In genomic region chr3:155078959-155079794, GRCh38 we compare ENCODE assay signal across 9 cellular contexts. TPM values are rescaled to one million over a fixed set of nuclear protein-coding genes. Genes with fewer than 3 reads are reported as not detected.
DNase-seq lines count a peak whose midpoint lies in the region; ATAC-seq and TF ChIP-seq lines count a peak whose summit lies in the region.
"Had no signal": no experiment of that assay in that cellular context is flagged by ENCODE, and none has a peak within 500 bp of the region (broad histone marks: within the 10 kb centered on the region; RNA-seq: fewer than 3 reads in every experiment).

No MANE protein-coding gene starts in this region.

- H3F3A ChIP-seq in MM.1S (ENCODE audit: insufficient read depth, low read length) = no peaks in the 10 kb centered on the region

- no peaks in the 10 kb centered on the region for H3K27me3 ChIP-seq in BJ (ENCODE audit: control insufficient read depth, insufficient read depth, low read length)
- H3K27me3 ChIP-seq in MM.1S (replicated peaks; ENCODE audit: insufficient read depth, low read length) = no peaks in the 10 kb centered on the region; the same call in 1 of the 2 replicates

- H3K9me2 ChIP-seq in MM.1S (replicated peaks; ENCODE audit: insufficient read depth, low read length) = no peaks in the 10 kb centered on the region

- peak overlapping the region; percentile 68 for H3K27ac Mint-ChIP-seq in nephron progenitor cell

- ATAC-seq in GM18867 (IDR thresholded peaks at IDR 0.05; ENCODE audit: unreplicated experiment) (no peak), HG03196 (IDR thresholded peaks at IDR 0.05; ENCODE audit: unreplicated experiment) (no peak), HG02885 (IDR thresholded peaks at IDR 0.05; ENCODE audit: poor library complexity, unreplicated experiment) (no peak)

- peaks cover 48% of the 10 kb centered on the region for H3K4me1 Mint-ChIP-seq in nephron progenitor cell

- H3K4me1 ChIP-seq in MM.1S (ENCODE audit: low read length) = peaks cover 7% of the 10 kb centered on the region; the same call in 1 of the 2 replicates

- CTCF ChIA-PET in BJ (lab: Yijun Ruan, JAX) = interaction anchor here (1.0 to 4.0 kb wide), 6 partner anchors 8 to 244 kb away, joined by 3 to 15 read pairs (median 5); no protein-coding TSS in a partner anchor

- no peaks in the 10 kb centered on the region for H3K27me3 Mint-ChIP-seq in nephron progenitor cell (ENCODE audit: low read depth, poor library complexity)

- H3K36me3 ChIP-seq in BJ (ENCODE audit: control insufficient read depth, insufficient read depth, low read length) = no peaks in the 10 kb centered on the region
- H3K36me3 ChIP-seq in MM.1S (replicated peaks; ENCODE audit: insufficient read depth, low read length) = no peaks in the 10 kb centered on the region

- peaks cover 10% of the 10 kb centered on the region for H3K36me3 Mint-ChIP-seq in nephron progenitor cell (ENCODE audit: low read depth)

- no peak overlapping the region for H3K27ac ChIP-seq in MM.1S (ENCODE audit: low read length)

- H3K4me3 Mint-ChIP-seq in nephron progenitor cell = peak overlapping the region; percentile 92

- H3K9ac ChIP-seq in MM.1S (ENCODE audit: low read length) = no peak overlapping the region

- no peaks in the 10 kb centered on the region for H3K79me2 ChIP-seq in MM.1S (ENCODE audit: low read length)

- TF ChIP-seq CTCF in BJ (IDR thresholded peaks at IDR 0.05; ENCODE audit: insufficient read depth, low read depth, low read length) (peak; percentile 40; the same call in 1 of the 2 replicates), MM.1S (IDR thresholded peaks at IDR 0.05; ENCODE audit: low read length) (no peak), epithelial cell of proximal tubule (conservative IDR thresholded peaks at IDR 0.05; ENCODE audit: low read depth, low read length) (no peak), nephron progenitor cell (IDR thresholded peaks at IDR 0.05) (peak; percentile 31)

- no peaks in the 10 kb centered on the region for H3K9me3 ChIP-seq in MM.1S (replicated peaks; ENCODE audit: insufficient read depth, low read length)

- peaks cover 14% of the 10 kb centered on the region for H3K9me3 Mint-ChIP-seq in nephron progenitor cell

- no peaks in the 10 kb centered on the region for H4K20me1 ChIP-seq in MM.1S (ENCODE audit: insufficient read depth, low read length)

- peak overlapping the region; percentile 96 for H3K4me3 ChIP-seq in BJ (ENCODE audit: low read depth, low read length)
- H3K4me3 ChIP-seq in MM.1S (ENCODE audit: low read length) = peak overlapping the region; percentile 75
- peak overlapping the region; percentile 75 for H3K4me3 ChIP-seq in epithelial cell of proximal tubule (ENCODE audit: low read depth, low read length)

- peak overlapping the region; percentile 96 for H3K4me2 ChIP-seq in MM.1S (ENCODE audit: low read depth, low read length)

- POLR2A ChIA-PET in BJ (lab: Charles Lee) = interaction anchor here (0.5 to 1.6 kb wide), 7 partner anchors 9 to 333 kb away, joined by 3 to 18 read pairs (median 5); no protein-coding TSS in a partner anchor

- H2AFZ ChIP-seq in MM.1S (ENCODE audit: low read length) = peak overlapping the region; percentile 95

- DNase-seq in BJ (ENCODE audit: low read depth) (no peak), MM.1S (no peak), epithelial cell of proximal tubule (ENCODE audit: low read depth) (no peak), nephron progenitor cell (no peak), SW480 (ENCODE audit: low spot score) (no peak)
- DNase-seq: left cardiac atrium had no signal

RNA-seq across cellular contexts. Expression of gene MME, which starts 0.9 kb away (rescaled TPM):
- 208 and 273 TPM in 2 replicates for polyA plus RNA-seq in BJ (2011; rRNA removed)
- polyA minus RNA-seq in BJ (2011; rRNA and poly(A)+ RNA removed) = 146 and 221 TPM in 2 replicates
- 20.1 and 61.6 TPM in 2 replicates for total RNA-seq in epithelial cell of proximal tubule

Comparison
In these comparisons a context has a peak if more than half of its experiments do, and no peak if none do; other contexts are left out.
1. CTCF ChIP-seq: peak in BJ (single experiment) and nephron progenitor cell (single experiment); none in MM.1S (single experiment) and epithelial cell of proximal tubule (single experiment).
2. Peak in every context shown above with its lines, with median percentiles within 50 percentile points of each other: H3K4me3 ChIP-seq.